Comparison of ENCODE assay signal across 1 cellular context in genomic region chr17:17102176-17102575, GRCh38.
TF ChIP-seq lines count a peak whose summit lies in the region.

No MANE protein-coding gene starts in this region.

TF ChIP-seq in H1, 55 proteins besides CTCF, POLR2A, EP300 and RAD21 (continued from another document):
- TF ChIP-seq YY1 (IDR thresholded peaks at IDR 0.05; ENCODE audit: low read depth, low read length) (no peak), SIN3A (conservative IDR thresholded peaks at IDR 0.05 in 1 of 2, IDR thresholded peaks at IDR 0.05 in 1 of 2; ENCODE audit: low read depth in 1 of 2, low read length in 2 of 2) (no peak), SAP30 (IDR thresholded peaks at IDR 0.05; ENCODE audit: insufficient read depth, insufficient replicate concordance, low read length) (no peak), BRCA1 (IDR thresholded peaks at IDR 0.05; ENCODE audit: low read depth, low read length) (no peak), ASH2L (IDR thresholded peaks at IDR 0.05; ENCODE audit: low read length) (no peak), CHD7 (IDR thresholded peaks at IDR 0.05; ENCODE audit: insufficient replicate concordance, low read length) (no peak), BACH1 (IDR thresholded peaks at IDR 0.05; ENCODE audit: low read length) (no peak), CHD2 (IDR thresholded peaks at IDR 0.05; ENCODE audit: low read length) (no peak)
